Comparison of ENCODE assay signal across 23 cellular contexts in genomic region chr4:189128341-189128740, GRCh38.
"Had no signal": no experiment of that assay in that cellular context is flagged by ENCODE, and none has a peak within 500 bp of the region (broad histone marks: within the 10 kb centered on the region; RNA-seq: fewer than 3 reads in every experiment).

No MANE protein-coding gene starts in this region.

- H3K27ac ChIP-seq: dorsolateral prefrontal cortex, neural progenitor cell, parathyroid adenoma, testis, tibial artery, upper lobe of left lung had no signal

- H3K27ac Mint-ChIP-seq: mesothelial cell of epicardium; naive B cell; nephron; neural progenitor cell; progenitor cell of endocrine pancreas; stimulated activated memory B cell treated with anti-CD40 and anti-IgM and Interleukin-4, amounts not matched to agents 10 μg/mL and 1 μg/mL and 100 μg/mL, for 72 hours had no signal

- H3K36me3 Mint-ChIP-seq: mesothelial cell of epicardium; naive B cell; neural progenitor cell; stimulated activated memory B cell treated with anti-CD40 and anti-IgM and Interleukin-4, amounts not matched to agents 10 μg/mL and 1 μg/mL and 100 μg/mL, for 72 hours had no signal

- H3K9me3 Mint-ChIP-seq: mesothelial cell of epicardium, nephron had no signal

- DNase-seq: dorsolateral prefrontal cortex; effector CD4-positive, alpha-beta T cell; esophagus squamous epithelium; mesenchymal stem cell; mucosa of descending colon; naive B cell; stimulated activated CD4-positive, alpha-beta T cell treated with anti-CD3 and anti-CD28 coated beads, Interleukin-12 subunit alpha, Interleukin-12 subunit beta, amount 100 ng/mL, for 4 hours; stimulated activated CD4-positive, alpha-beta T cell treated with anti-CD3 and anti-CD28 coated beads, Interleukin-2, amount 100 ng/mL, for 24 hours; stimulated activated CD4-positive, alpha-beta T cell treated with anti-CD3 and anti-CD28 coated beads, Interleukin-4, amount 100 ng/mL, for 24 hours; stimulated activated naive CD8-positive, alpha-beta T cell treated with anti-CD3 and anti-CD28 coated beads, Interleukin-15, Interleukin-2, amounts not matched to agents 100 U/mL and 50 U/mL, for 24 hours; substantia nigra; testis; tibial artery; upper lobe of left lung had no signal

- H3K27me3 ChIP-seq: esophagus squamous epithelium, neural progenitor cell, testis, tibial artery, upper lobe of left lung had no signal

- ATAC-seq: mucosa of descending colon; sciatic nerve; stimulated activated memory B cell treated with anti-CD40 and anti-IgM and Interleukin-4, amounts not matched to agents 10 μg/mL and 1 μg/mL and 100 μg/mL, for 72 hours; stimulated activated naive CD8-positive, alpha-beta T cell treated with anti-CD3 and anti-CD28 coated beads, Interleukin-15, Interleukin-2, amounts not matched to agents 100 U/mL and 50 U/mL, for 24 hours had no signal

- H3K4me1 Mint-ChIP-seq: mesothelial cell of epicardium; naive B cell; nephron; neural progenitor cell; stimulated activated memory B cell treated with anti-CD40 and anti-IgM and Interleukin-4, amounts not matched to agents 10 μg/mL and 1 μg/mL and 100 μg/mL, for 72 hours had no signal

- H3K36me3 ChIP-seq: esophagus squamous epithelium, neural progenitor cell, tibial artery, upper lobe of left lung had no signal

- H3K4me3 Mint-ChIP-seq: mesothelial cell of epicardium; naive B cell; nephron; neural progenitor cell; stimulated activated memory B cell treated with anti-CD40 and anti-IgM and Interleukin-4, amounts not matched to agents 10 μg/mL and 1 μg/mL and 100 μg/mL, for 72 hours had no signal

- H3K9me3 ChIP-seq: mucosa of descending colon, testis, tibial artery, upper lobe of left lung had no signal

- H3K4me1 ChIP-seq: neural progenitor cell, parathyroid adenoma, testis, tibial artery, upper lobe of left lung had no signal

- H3K27me3 Mint-ChIP-seq: naive B cell; progenitor cell of endocrine pancreas; stimulated activated memory B cell treated with anti-CD40 and anti-IgM and Interleukin-4, amounts not matched to agents 10 μg/mL and 1 μg/mL and 100 μg/mL, for 72 hours had no signal

- H3K4me3 ChIP-seq: dorsolateral prefrontal cortex, esophagus squamous epithelium, lung, mucosa of descending colon, neural progenitor cell, smooth muscle cell, testis, tibial artery, upper lobe of left lung had no signal
